In genomic region chr7:31271641-31272405, GRCh38 we compare ENCODE assay signal across 24 cellular contexts.
DNase-seq lines count a peak whose midpoint lies in the region; ATAC-seq and FAIRE-seq lines count a peak whose summit lies in the region.
"Had no signal": no experiment of that assay in that cellular context is flagged by ENCODE, and none has a peak within 500 bp of the region (broad histone marks: within the 10 kb centered on the region; RNA-seq: fewer than 3 reads in every experiment).

No MANE protein-coding gene starts in this region.

- ATAC-seq in stimulated activated naive CD8-positive, alpha-beta T cell treated with anti-CD3 and anti-CD28 coated beads, Interleukin-15, amount 100 ng/mL, for 72 hours: no peak
- ATAC-seq: CD8-positive, alpha-beta T cell; GM12878 had no signal

- H3K4me1 Mint-ChIP-seq in stimulated activated naive CD8-positive, alpha-beta T cell treated with anti-CD3 and anti-CD28 coated beads, Interleukin-15, amount 100 ng/mL, for 72 hours: no peaks in the 10 kb centered on the region
- H3K4me1 Mint-ChIP-seq: B cell; CD4-positive, CD25-positive, alpha-beta regulatory T cell had no signal

- no peak overlapping the region for H3K27ac ChIP-seq in epithelial cell of prostate
- H3K27ac ChIP-seq: 22Rv1, BLaER1, C4-2B had no signal

- H3K27me3 Mint-ChIP-seq in stimulated activated naive CD8-positive, alpha-beta T cell treated with anti-CD3 and anti-CD28 coated beads, Interleukin-15, amount 100 ng/mL, for 72 hours: no peaks in the 10 kb centered on the region
- H3K27me3 Mint-ChIP-seq: CD4-positive, CD25-positive, alpha-beta regulatory T cell had no signal

- DNase-seq in DMS153 (lab: John Stamatoyannopoulos, UW) (peak; percentile 23), DMS153 treated with DMSO at 0.1 percent for 48 hours (lab: John Stamatoyannopoulos, UW; ENCODE audit: unreplicated experiment) (no peak), M059J (ENCODE audit: low read depth) (peak; percentile 16), epithelial cell of prostate (ENCODE audit: low read depth, low spot score) (peak; percentile 14), urothelium cell line (ENCODE audit: low spot score) (no peak), head of caudate nucleus (no peak)
- no peak for DNase-seq in stimulated activated CD4-positive, alpha-beta T cell treated with anti-CD3 and anti-CD28 coated beads, Interleukin-4, amount 100 ng/mL, for 24 hours
- DNase-seq in stimulated activated naive CD8-positive, alpha-beta T cell treated with anti-CD3 and anti-CD28 coated beads, Interleukin-15, amount 100 ng/mL, for 72 hours: no peak
- DNase-seq: CD4-positive, CD25-positive, alpha-beta regulatory T cell; CD8-positive, alpha-beta T cell; DMS 273 treated with DMSO at 0.1 percent for 48 hours; DND-41; EL; GDM1; GOT3; H7; HCEC 1CT had no signal

- intact Hi-C loops in head of caudate nucleus (cut with DNase I): no loop called here

- H3K27ac Mint-ChIP-seq in stimulated activated naive CD8-positive, alpha-beta T cell treated with anti-CD3 and anti-CD28 coated beads, Interleukin-15, amount 100 ng/mL, for 72 hours: no peak overlapping the region
- H3K27ac Mint-ChIP-seq: B cell; CD4-positive, CD25-positive, alpha-beta regulatory T cell; CD8-positive, alpha-beta T cell had no signal

- peak; percentile 86 for FAIRE-seq in urothelium cell line (lab: Jason Lieb, UNC)
- FAIRE-seq: A204.1, D721Med, GM12878 had no signal

- H3K9me3 Mint-ChIP-seq in stimulated activated naive CD8-positive, alpha-beta T cell treated with anti-CD3 and anti-CD28 coated beads, Interleukin-15, amount 100 ng/mL, for 72 hours: no peaks in the 10 kb centered on the region

- no peak overlapping the region for H3K4me3 Mint-ChIP-seq in stimulated activated naive CD8-positive, alpha-beta T cell treated with anti-CD3 and anti-CD28 coated beads, Interleukin-15, amount 100 ng/mL, for 72 hours
- H3K4me3 Mint-ChIP-seq: B cell; CD4-positive, CD25-positive, alpha-beta regulatory T cell; CD8-positive, alpha-beta T cell had no signal

Comparison
In these comparisons a context has a peak if more than half of its experiments do, and no peak if none do; other contexts are left out.
1. DNase-seq: peak in DMS153 (single experiment), M059J (single experiment) and epithelial cell of prostate (single experiment); none in DMS153 treated with DMSO at 0.1 percent for 48 hours (single experiment), urothelium cell line (single experiment), stimulated activated CD4-positive, alpha-beta T cell treated with anti-CD3 and anti-CD28 coated beads, Interleukin-4, amount 100 ng/mL, for 24 hours (single experiment), stimulated activated naive CD8-positive, alpha-beta T cell treated with anti-CD3 and anti-CD28 coated beads, Interleukin-15, amount 100 ng/mL, for 72 hours (0 of 2) and head of caudate nucleus (0 of 42).